Comparison of ENCODE assay signal across 1 cellular context in genomic region chr1:244651956-244652698, GRCh38.
TF ChIP-seq lines count a peak whose summit lies in the region.

No MANE protein-coding gene starts in this region.

TF ChIP-seq in GM12878, 131 proteins besides CTCF, POLR2A, EP300 and RAD21 (continued from another document):
- no peak for TF ChIP-seq TCF7 (IDR thresholded peaks at IDR 0.05; ENCODE audit: borderline replicate concordance)
- TF ChIP-seq DPF2 (IDR thresholded peaks at IDR 0.05): no peak
- TF ChIP-seq, protein P1, sequence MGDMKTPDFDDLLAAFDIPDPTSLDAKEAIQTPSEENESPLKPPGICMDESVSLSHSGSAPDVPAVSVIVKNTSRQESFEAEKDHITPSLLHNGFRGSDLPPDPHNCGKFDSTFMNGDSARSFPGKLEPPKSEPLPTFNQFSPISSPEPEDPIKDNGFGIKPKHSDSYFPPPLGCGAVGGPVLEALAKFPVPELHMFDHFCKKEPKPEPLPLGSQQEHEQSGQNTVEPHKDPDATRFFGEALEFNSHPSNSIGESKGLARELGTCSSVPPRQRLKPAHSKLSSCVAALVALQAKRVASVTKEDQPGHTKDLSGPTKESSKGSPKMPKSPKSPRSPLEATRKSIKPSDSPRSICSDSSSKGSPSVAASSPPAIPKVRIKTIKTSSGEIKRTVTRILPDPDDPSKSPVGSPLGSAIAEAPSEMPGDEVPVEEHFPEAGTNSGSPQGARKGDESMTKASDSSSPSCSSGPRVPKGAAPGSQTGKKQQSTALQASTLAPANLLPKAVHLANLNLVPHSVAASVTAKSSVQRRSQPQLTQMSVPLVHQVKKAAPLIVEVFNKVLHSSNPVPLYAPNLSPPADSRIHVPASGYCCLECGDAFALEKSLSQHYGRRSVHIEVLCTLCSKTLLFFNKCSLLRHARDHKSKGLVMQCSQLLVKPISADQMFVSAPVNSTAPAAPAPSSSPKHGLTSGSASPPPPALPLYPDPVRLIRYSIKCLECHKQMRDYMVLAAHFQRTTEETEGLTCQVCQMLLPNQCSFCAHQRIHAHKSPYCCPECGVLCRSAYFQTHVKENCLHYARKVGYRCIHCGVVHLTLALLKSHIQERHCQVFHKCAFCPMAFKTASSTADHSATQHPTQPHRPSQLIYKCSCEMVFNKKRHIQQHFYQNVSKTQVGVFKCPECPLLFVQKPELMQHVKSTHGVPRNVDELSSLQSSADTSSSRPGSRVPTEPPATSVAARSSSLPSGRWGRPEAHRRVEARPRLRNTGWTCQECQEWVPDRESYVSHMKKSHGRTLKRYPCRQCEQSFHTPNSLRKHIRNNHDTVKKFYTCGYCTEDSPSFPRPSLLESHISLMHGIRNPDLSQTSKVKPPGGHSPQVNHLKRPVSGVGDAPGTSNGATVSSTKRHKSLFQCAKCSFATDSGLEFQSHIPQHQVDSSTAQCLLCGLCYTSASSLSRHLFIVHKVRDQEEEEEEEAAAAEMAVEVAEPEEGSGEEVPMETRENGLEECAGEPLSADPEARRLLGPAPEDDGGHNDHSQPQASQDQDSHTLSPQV (IDR thresholded peaks at IDR 0.05): no peak
- TF ChIP-seq NFIC (IDR thresholded peaks at IDR 0.05; ENCODE audit: low read depth, low read length): no peak
- TF ChIP-seq CREB1 (IDR thresholded peaks at IDR 0.05; ENCODE audit: low read depth): no peak
- TF ChIP-seq RELB (IDR thresholded peaks at IDR 0.05; ENCODE audit: low read depth): 0 out of 2 replicates have a peak, but pooled peaks have one; percentile 23
- no peak for TF ChIP-seq CBFB (IDR thresholded peaks at IDR 0.05; ENCODE audit: low read depth)
- 0 out of 2 replicates have a peak, but pooled peaks have one; percentile 30 for TF ChIP-seq RUNX3 (IDR thresholded peaks at IDR 0.05; ENCODE audit: low read length)
- TF ChIP-seq RBBP5 (conservative IDR thresholded peaks at IDR 0.05): no peak
- peak; percentile 61; the same call in 1 of the 2 replicates for TF ChIP-seq NBN (IDR thresholded peaks at IDR 0.05)
- no peak for TF ChIP-seq CUX1 (IDR thresholded peaks at IDR 0.05; ENCODE audit: insufficient replicate concordance, low read depth, low read length)
- no peak for TF ChIP-seq FOXM1 (IDR thresholded peaks at IDR 0.05; ENCODE audit: low read depth, low read length)
- no peak for TF ChIP-seq EED (IDR thresholded peaks at IDR 0.05; ENCODE audit: low read depth)
- TF ChIP-seq, protein P2, sequence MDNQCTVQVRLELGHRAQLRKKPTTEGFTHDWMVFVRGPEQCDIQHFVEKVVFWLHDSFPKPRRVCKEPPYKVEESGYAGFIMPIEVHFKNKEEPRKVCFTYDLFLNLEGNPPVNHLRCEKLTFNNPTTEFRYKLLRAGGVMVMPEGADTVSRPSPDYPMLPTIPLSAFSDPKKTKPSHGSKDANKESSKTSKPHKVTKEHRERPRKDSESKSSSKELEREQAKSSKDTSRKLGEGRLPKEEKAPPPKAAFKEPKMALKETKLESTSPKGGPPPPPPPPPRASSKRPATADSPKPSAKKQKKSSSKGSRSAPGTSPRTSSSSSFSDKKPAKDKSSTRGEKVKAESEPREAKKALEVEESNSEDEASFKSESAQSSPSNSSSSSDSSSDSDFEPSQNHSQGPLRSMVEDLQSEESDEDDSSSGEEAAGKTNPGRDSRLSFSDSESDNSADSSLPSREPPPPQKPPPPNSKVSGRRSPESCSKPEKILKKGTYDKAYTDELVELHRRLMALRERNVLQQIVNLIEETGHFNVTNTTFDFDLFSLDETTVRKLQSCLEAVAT (IDR thresholded peaks at IDR 0.05): 0 out of 2 replicates have a peak, but pooled peaks have one; percentile 33
